8 cellular contexts compared by ENCODE assay signal in genomic region chr9:129383415-129384088, GRCh38.
DNase-seq lines count a peak whose midpoint lies in the region; ATAC-seq and TF ChIP-seq lines count a peak whose summit lies in the region.

No MANE protein-coding gene starts in this region.

- no peaks in the 10 kb centered on the region for H3K27me3 Mint-ChIP-seq in Calu3 (ENCODE audit: unreplicated experiment)

- DNase-seq in Calu3, result peak; percentile 63
- DNase-seq in NCI-H1436 treated with DMSO at 0.1 percent for 48 hours (lab: John Stamatoyannopoulos, UW), result peak; percentile 31
- DNase-seq in activated CD4-positive, alpha-beta T cell treated with anti-CD3 and anti-CD28 coated beads, Interleukin-2, amount 50 U/mL, for 4 hours, result peak; percentile 59 to 62
- DNase-seq in dermis blood vessel endothelial cell, result peak; percentile 63
- peak; percentile 86 to 95 for DNase-seq in lower leg skin (ENCODE audit: low spot score in 2 of 2)
- DNase-seq in stimulated activated CD4-positive, alpha-beta T cell treated with anti-CD3 and anti-CD28 coated beads, Interleukin-4, amount 100 ng/mL, for 1 hour, result peak; percentile 67

- peak overlapping the region; percentile 29 for H3K4me3 ChIP-seq in lower leg skin (ENCODE audit: low read depth, poor library complexity, severe bottlenecking)

- H3K4me3 Mint-ChIP-seq in Calu3 (ENCODE audit: low read depth, unreplicated experiment), result peak overlapping the region; percentile 66

- peak overlapping the region; percentile 30 for H3K27ac Mint-ChIP-seq in Calu3 (ENCODE audit: unreplicated experiment)

- BruUV-seq in Calu3 (replicated peaks; lab: Mats Ljungman, UMichigan), result no TSS peak

- peak; percentile 82 for ATAC-seq in GM21723 (IDR thresholded peaks at IDR 0.05; ENCODE audit: unreplicated experiment)
- no peak for ATAC-seq in GM19467 (IDR thresholded peaks at IDR 0.05; ENCODE audit: unreplicated experiment)

- CTCF ChIA-PET in Calu3 (lab: Charles Lee), result interaction anchor here (0.8 kb wide), 1 partner anchor 116 kb away, joined by 4 read pairs; no protein-coding TSS in a partner anchor

- intact Hi-C loops in Calu3 (cut with micrococcal nuclease; ENCODE audit: unreplicated experiment) (loop anchor here (10.0 kb wide), 1 partner anchor 231 kb away; no protein-coding TSS in a partner anchor), lower leg skin (cut with DNase I; ENCODE audit: low total_unique reads) (no loop called here)

- 0 to 1% methylated on average over 39 to 53 of the region's 72 CpGs for WGBS in lower leg skin, 2 donors

- H3K9me3 Mint-ChIP-seq in Calu3 (ENCODE audit: low read depth, unreplicated experiment), result no peaks in the 10 kb centered on the region

- H3K4me1 Mint-ChIP-seq in Calu3 (ENCODE audit: low read depth, unreplicated experiment), result peaks cover 9% of the 10 kb centered on the region

- TF ChIP-seq POLR2A in lower leg skin (IDR thresholded peaks at IDR 0.05), result no peak

- TF ChIP-seq CTCF in Calu3 (IDR thresholded peaks at IDR 0.05; ENCODE audit: unreplicated experiment) (no peak), lower leg skin (IDR thresholded peaks at IDR 0.05) (no peak)

- H3K36me3 Mint-ChIP-seq in Calu3 (ENCODE audit: insufficient read depth, unreplicated experiment), result peaks cover 8% of the 10 kb centered on the region

Comparison
In these comparisons a context has a peak if more than half of its experiments do, and no peak if none do; other contexts are left out.
1. DNase-seq: peak in every context shown above with its lines; median percentile 90 in lower leg skin; 67 in stimulated activated CD4-positive, alpha-beta T cell treated with anti-CD3 and anti-CD28 coated beads, Interleukin-4, amount 100 ng/mL, for 1 hour; 63 in Calu3; 63 in dermis blood vessel endothelial cell; 60 in activated CD4-positive, alpha-beta T cell treated with anti-CD3 and anti-CD28 coated beads, Interleukin-2, amount 50 U/mL, for 4 hours; 31 in NCI-H1436 treated with DMSO at 0.1 percent for 48 hours.